8 cellular contexts compared by ENCODE assay signal in genomic region chr1:206685749-206686485, GRCh38. TPM values are rescaled to one million over a fixed set of nuclear protein-coding genes. Genes with fewer than 3 reads are reported as not detected.
A peak's percentile ranks its signal among the peaks of the same experiment; 100 is the strongest.
DNase-seq lines count a peak whose midpoint lies in the region; ATAC-seq and TF ChIP-seq lines count a peak whose summit lies in the region.

No MANE protein-coding gene starts in this region.

- peak; percentile 15 for ATAC-seq in GM21619 (IDR thresholded peaks at IDR 0.05; ENCODE audit: unreplicated experiment)
- peak; percentile 58 for ATAC-seq in activated CD8-positive, alpha-beta T cell treated with anti-CD3 and anti-CD28 coated beads, Interleukin-2, amount 10 ng/mL, durations not matched to agents 7 days and 5 days
- ATAC-seq in thoracic aorta (ENCODE audit: insufficient number of reproducible peaks, low FRiP score, low read depth): peak; percentile 71
- ATAC-seq in HG02840 (IDR thresholded peaks at IDR 0.05; ENCODE audit: low FRiP score, unreplicated experiment): no peak

- POLR2A ChIA-PET in Caco-2 (lab: Charles Lee): interaction anchor here (1.8 kb wide), 1 partner anchor 11 kb away, joined by 7 read pairs; no protein-coding TSS in a partner anchor
- POLR2A ChIA-PET in activated CD8-positive, alpha-beta T cell treated with anti-CD3 and anti-CD28 coated beads, Interleukin-2, amount 10 ng/mL, durations not matched to agents 7 days and 5 days (lab: Charles Lee): interaction anchor here (1.2 to 2.7 kb wide), 2 partner anchors 16 to 117 kb away, joined by 4 to 8 read pairs; no protein-coding TSS in a partner anchor

- H3K27me3 ChIP-seq in Caco-2 (replicated peaks; ENCODE audit: control insufficient read depth, insufficient read depth, low read length) (no peaks in the 10 kb centered on the region), mucosa of rectum (ENCODE audit: control insufficient read depth in 2 of 2, insufficient read depth in 2 of 2, low read length in 2 of 2) (no peaks in the 10 kb centered on the region), thoracic aorta (replicated peaks; ENCODE audit: insufficient read depth) (no peaks in the 10 kb centered on the region)

- H3K27ac ChIP-seq in mucosa of rectum (ENCODE audit: low read depth in 2 of 2, low read length in 2 of 2) (peak overlapping the region; percentile 92 to 93), thoracic aorta (peak overlapping the region; percentile 98 to 99)

- TF ChIP-seq CTCF in Caco-2 (IDR thresholded peaks at IDR 0.05; ENCODE audit: insufficient read depth in 1 of 2, low read depth in 1 of 2, low read length in 1 of 2, severe bottlenecking in 1 of 2, unreplicated experiment in 1 of 2) (no peak), NB4 (IDR thresholded peaks at IDR 0.05; ENCODE audit: low read depth, low read length) (no peak), epithelial cell of proximal tubule (conservative IDR thresholded peaks at IDR 0.05; ENCODE audit: low read depth, low read length) (no peak), thoracic aorta (IDR thresholded peaks at IDR 0.05) (no peak)

- peaks cover 46% of the 10 kb centered on the region for H3K4me1 Mint-ChIP-seq in Caco-2 (ENCODE audit: low read depth, unreplicated experiment)
- peaks cover 46% of the 10 kb centered on the region for H3K4me1 Mint-ChIP-seq in activated CD8-positive, alpha-beta T cell treated with anti-CD3 and anti-CD28 coated beads, Interleukin-2, amount 10 ng/mL, durations not matched to agents 7 days and 5 days (ENCODE audit: low read depth)

- H3K4me3 Mint-ChIP-seq in Caco-2 (ENCODE audit: unreplicated experiment): peak overlapping the region; percentile 80
- peak overlapping the region; percentile 99 for H3K4me3 Mint-ChIP-seq in activated CD8-positive, alpha-beta T cell treated with anti-CD3 and anti-CD28 coated beads, Interleukin-2, amount 10 ng/mL, durations not matched to agents 7 days and 5 days

- H3K9me3 ChIP-seq in Caco-2 (no peaks in the 10 kb centered on the region), mucosa of rectum (ENCODE audit: control insufficient read depth in 2 of 2, low read length in 2 of 2) (no peaks in the 10 kb centered on the region), thoracic aorta (no peaks in the 10 kb centered on the region)

- no peaks in the 10 kb centered on the region for H3K36me3 ChIP-seq in Caco-2 (ENCODE audit: control insufficient read depth, insufficient read depth, low read length)
- H3K36me3 ChIP-seq in mucosa of rectum (ENCODE audit: control insufficient read depth in 2 of 2, insufficient read depth in 2 of 2, low read length in 2 of 2): no peaks in the 10 kb centered on the region
- H3K36me3 ChIP-seq in thoracic aorta: no peaks in the 10 kb centered on the region

- no peaks in the 10 kb centered on the region for H3K9me3 Mint-ChIP-seq in Caco-2 (ENCODE audit: unreplicated experiment)
- no peaks in the 10 kb centered on the region for H3K9me3 Mint-ChIP-seq in activated CD8-positive, alpha-beta T cell treated with anti-CD3 and anti-CD28 coated beads, Interleukin-2, amount 10 ng/mL, durations not matched to agents 7 days and 5 days (ENCODE audit: insufficient read depth)

- DNase-seq in Caco-2: peak; percentile 57 to 74
- peak; percentile 89 for DNase-seq in NB4 (ENCODE audit: low read depth)
- DNase-seq in activated CD8-positive, alpha-beta T cell treated with anti-CD3 and anti-CD28 coated beads, Interleukin-2, amount 10 ng/mL, durations not matched to agents 7 days and 5 days: peak; percentile 59
- DNase-seq in epithelial cell of proximal tubule (ENCODE audit: low read depth): no peak
- no peak for DNase-seq in thoracic aorta (ENCODE audit: low spot score)

- H3K4me3 ChIP-seq in Caco-2 (ENCODE audit: low read depth, low read length) (peak overlapping the region; percentile 72), NB4 (ENCODE audit: low read depth, low read length) (peak overlapping the region; percentile 91), epithelial cell of proximal tubule (ENCODE audit: low read depth, low read length) (peak overlapping the region; percentile 94), mucosa of rectum (ENCODE audit: low read length in 2 of 2) (peak overlapping the region; percentile 79 to 95), thoracic aorta (peak overlapping the region; percentile 83)

- intact Hi-C loops in Caco-2 (cut with micrococcal nuclease; ENCODE audit: unreplicated experiment): loop anchor here (2.0 kb wide), 2 partner anchors 13 to 51 kb away; partner anchors contain the start of gene DYRK3

- peaks cover 59% of the 10 kb centered on the region for H3K4me1 ChIP-seq in Caco-2
- peaks cover 27 to 36% of the 10 kb centered on the region in 2 donors for H3K4me1 ChIP-seq in mucosa of rectum (ENCODE audit: control insufficient read depth in 2 of 2, insufficient read depth in 2 of 2, low read length in 2 of 2)
- H3K4me1 ChIP-seq in thoracic aorta (ENCODE audit: control insufficient read depth in 1 of 2, low read depth in 2 of 2): peaks cover 39 to 54% of the 10 kb centered on the region in 2 donors

- no peaks in the 10 kb centered on the region for H3K27me3 Mint-ChIP-seq in Caco-2 (ENCODE audit: insufficient read depth, unreplicated experiment)
- H3K27me3 Mint-ChIP-seq in activated CD8-positive, alpha-beta T cell treated with anti-CD3 and anti-CD28 coated beads, Interleukin-2, amount 10 ng/mL, durations not matched to agents 7 days and 5 days (ENCODE audit: low read depth): peaks cover 20% of the 10 kb centered on the region

- H3K9ac ChIP-seq in mucosa of rectum (ENCODE audit: low read depth in 1 of 2, low read length in 2 of 2): peak overlapping the region; percentile 86 to 94

- no TSS peak for BruUV-seq in Caco-2 (replicated peaks; lab: Mats Ljungman, UMichigan)

- CTCF ChIA-PET in Caco-2 (lab: Charles Lee): no interaction called here
- CTCF ChIA-PET in activated CD8-positive, alpha-beta T cell treated with anti-CD3 and anti-CD28 coated beads, Interleukin-2, amount 10 ng/mL, durations not matched to agents 7 days and 5 days (lab: Charles Lee): interaction anchor here (0.7 to 1.4 kb wide), 3 partner anchors 40 to 226 kb away, joined by 4 read pairs; no protein-coding TSS in a partner anchor

- H3K36me3 Mint-ChIP-seq in Caco-2 (ENCODE audit: insufficient read depth, unreplicated experiment): peaks cover 6% of the 10 kb centered on the region
- peaks cover 6% of the 10 kb centered on the region for H3K36me3 Mint-ChIP-seq in activated CD8-positive, alpha-beta T cell treated with anti-CD3 and anti-CD28 coated beads, Interleukin-2, amount 10 ng/mL, durations not matched to agents 7 days and 5 days (ENCODE audit: low read depth)

- TF ChIP-seq POLR2A in NB4 (IDR thresholded peaks at IDR 0.05; ENCODE audit: extremely low read depth, insufficient read length): peak; percentile 14

- peak overlapping the region; percentile 70 for H3K27ac Mint-ChIP-seq in Caco-2 (ENCODE audit: unreplicated experiment)
- peak overlapping the region; percentile 99 for H3K27ac Mint-ChIP-seq in activated CD8-positive, alpha-beta T cell treated with anti-CD3 and anti-CD28 coated beads, Interleukin-2, amount 10 ng/mL, durations not matched to agents 7 days and 5 days

RNA-seq across cellular contexts. Expression of gene MAPKAPK2, which starts 1.2 kb away (rescaled TPM):
- total RNA-seq in Caco-2 (2022): 88.2 and 96.8 TPM in 2 replicates
- 10 to 100 TPM; 59.0 to 61.3 TPM for total RNA-seq in activated CD8-positive, alpha-beta T cell treated with anti-CD3 and anti-CD28 coated beads, Interleukin-2, amount 10 ng/mL, durations not matched to agents 7 days and 5 days
- 45.5 and 57.9 TPM in 2 replicates for total RNA-seq in epithelial cell of proximal tubule
- total RNA-seq in thoracic aorta: 10 to 100 TPM; 80.7 to 89.2 TPM

RNA-seq across cellular contexts. Expression of gene DYRK3, which starts 50.6 kb away (rescaled TPM):
- total RNA-seq in Caco-2 (2022) (0.16 TPM in 1 of 2 replicates, not detected in the other), epithelial cell of proximal tubule (2.9 and 5.1 TPM in 2 replicates), thoracic aorta (10 to 100 TPM in 1 of 2 donors, 1 to 10 TPM in 1; 6.8 to 11.9 TPM)
- total RNA-seq in activated CD8-positive, alpha-beta T cell treated with anti-CD3 and anti-CD28 coated beads, Interleukin-2, amount 10 ng/mL, durations not matched to agents 7 days and 5 days: 1 to 10 TPM; 5.3 to 5.9 TPM

Comparison
In these comparisons a context has a peak if more than half of its experiments do, and no peak if none do; other contexts are left out.
1. DNase-seq: peak in Caco-2 (2 of 2), NB4 (single experiment) and activated CD8-positive, alpha-beta T cell treated with anti-CD3 and anti-CD28 coated beads, Interleukin-2, amount 10 ng/mL, durations not matched to agents 7 days and 5 days (single experiment); none in epithelial cell of proximal tubule (single experiment) and thoracic aorta (single experiment).
2. Peak in every context shown above with its lines, with median percentiles within 50 percentile points of each other: H3K4me3 ChIP-seq.